ENCODE assay signal across 24 cellular contexts in the genomic region with DNA sequence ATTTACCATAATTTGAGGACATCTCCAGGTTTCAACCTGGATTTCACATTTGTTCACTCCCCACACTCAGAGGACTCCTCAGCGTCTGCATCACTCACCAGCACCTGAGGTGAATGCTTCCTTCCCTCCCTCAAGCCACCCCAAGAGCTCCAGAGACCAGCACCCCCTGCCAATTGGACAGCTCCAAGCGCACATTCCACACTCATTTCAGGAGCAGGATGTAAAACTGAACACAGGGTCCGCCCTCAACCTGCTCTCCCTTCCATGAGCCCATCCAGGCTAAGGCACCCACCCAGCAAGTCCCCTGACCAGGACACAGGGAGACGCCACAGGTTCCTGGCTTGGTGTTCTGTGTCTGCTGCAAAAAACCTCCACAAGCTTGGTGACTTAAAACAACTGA. TPM values are rescaled to one million over a fixed set of nuclear protein-coding genes. Genes with fewer than 3 reads are reported as not detected.
A peak's percentile ranks its signal among the peaks of the same experiment; 100 is the strongest.
DNase-seq lines count a peak whose midpoint lies in the region; ATAC-seq, FAIRE-seq and TF ChIP-seq lines count a peak whose summit lies in the region.
"Had no signal": no experiment of that assay in that cellular context is flagged by ENCODE, and none has a peak within 500 bp of the region (broad histone marks: within the 10 kb centered on the region; RNA-seq: fewer than 3 reads in every experiment).

No MANE protein-coding gene starts in this region.

- H3K36me3 ChIP-seq in HepG2 (replicated peaks in 1 of 2; ENCODE audit: control insufficient read depth in 1 of 2, insufficient read depth in 2 of 2, low read length in 2 of 2) (no peaks in the 10 kb centered on the region), right lobe of liver (no peaks in the 10 kb centered on the region), tibial artery (no peaks in the 10 kb centered on the region)

- no TSS peak for BruUV-seq in HepG2 (replicated peaks; lab: Mats Ljungman, UMichigan)

- intact Hi-C loops in HepG2 (cut with micrococcal nuclease; ENCODE audit: unreplicated experiment) = no loop called here
- intact Hi-C loops in right lobe of liver (cut with DNase I) = no loop called here
- intact Hi-C loops in tibial artery (cut with DNase I; ENCODE audit: low total_unique reads) = no loop called here

- no peak for TF ChIP-seq CTCF in HepG2 (CRISPR knock-in tag; IDR thresholded peaks at IDR 0.05)
- no peak for TF ChIP-seq CTCF in right lobe of liver (IDR thresholded peaks at IDR 0.05)
- no peak for TF ChIP-seq CTCF in WTC11 (IDR thresholded peaks at IDR 0.05)
- TF ChIP-seq CTCF in tibial artery (IDR thresholded peaks at IDR 0.05) = no peak

- H4K20me1 ChIP-seq in HepG2 (ENCODE audit: insufficient read depth, low read length) = no peaks in the 10 kb centered on the region

- POLR2A ChIA-PET in HepG2 (lab: Yijun Ruan, JAX) (no interaction called here), WTC11 (lab: Charles Lee) (no interaction called here)

- H3K4me1 ChIP-seq in HepG2 (ENCODE audit: insufficient read depth, low read length) (no peaks in the 10 kb centered on the region), right lobe of liver (no peaks in the 10 kb centered on the region), tibial artery (no peaks in the 10 kb centered on the region)

- no peaks in the 10 kb centered on the region for H3K9me3 ChIP-seq in HepG2 (ENCODE audit: low read length)
- H3K9me3 ChIP-seq in right lobe of liver = no peaks in the 10 kb centered on the region
- no peaks in the 10 kb centered on the region for H3K9me3 ChIP-seq in tibial artery

- ATAC-seq in HepG2 = peak; percentile 61
- ATAC-seq in right lobe of liver = no peak
- ATAC-seq in WTC11 = peak; percentile 68
- ATAC-seq: activated CD4-positive, alpha-beta T cell treated with anti-CD3 and anti-CD28 coated beads for 36 hours; esophagus mucosa; stimulated activated naive CD8-positive, alpha-beta T cell treated with anti-CD3 and anti-CD28 coated beads, Interleukin-15, Interleukin-2, amounts not matched to agents 100 U/mL and 50 U/mL, for 24 hours had no signal

- H3K36me3 Mint-ChIP-seq in WTC11 = no peaks in the 10 kb centered on the region
- H3K36me3 Mint-ChIP-seq: type B pancreatic cell had no signal

- 16% methylated on average over 4 of the region's 4 CpGs for WGBS in HepG2 (ENCODE audit: low lambda C conversion rate)
- WGBS in right lobe of liver (ENCODE audit: insufficient coverage, low coverage, low lambda C conversion rate, missing lambda C conversion rate) = 61% methylated on average over 4 of the region's 4 CpGs

- no peak for TF ChIP-seq POLR2A in HepG2 (IDR thresholded peaks at IDR 0.05; ENCODE audit: insufficient read depth in 1 of 2, low read depth in 2 of 2, low read length in 2 of 2)
- TF ChIP-seq POLR2A in right lobe of liver (IDR thresholded peaks at IDR 0.05) = no peak

- DNase-seq in HepG2 (ENCODE audit: low spot score) = no peak
- no peak for DNase-seq in right lobe of liver
- DNase-seq in WTC11 (ENCODE audit: low spot score) = peak; percentile 51
- DNase-seq in iPS-NIHi7 (ENCODE audit: extremely low spot score) = peak; percentile 57
- DNase-seq in stimulated activated CD8-positive, alpha-beta memory T cell treated with anti-CD3 and anti-CD28 coated beads, Interleukin-4, amount 100 ng/mL, for 48 hours = no peak
- no peak for DNase-seq in tibial artery
- DNase-seq in DMS114 treated with DMSO at 0.1 percent for 48 hours (lab: John Stamatoyannopoulos, UW; ENCODE audit: unreplicated experiment) = no peak
- DNase-seq in NCI-H146 (lab: John Stamatoyannopoulos, UW) = no peak
- DNase-seq: activated CD4-positive, alpha-beta T cell treated with anti-CD3 and anti-CD28 coated beads for 36 hours; activated naive CD4-positive, alpha-beta T cell treated with Interleukin-2 at 50 U/mL for 16 hours; CD4-positive, alpha-beta T cell; cortex of kidney; DND-41; HFFc6; midbrain; NCI-H1105 treated with DMSO at 0.1 percent for 48 hours; NCI-H69; stimulated activated naive CD8-positive, alpha-beta T cell treated with anti-CD3 and anti-CD28 coated beads, Interleukin-15, Interleukin-2, amounts not matched to agents 100 U/mL and 50 U/mL, for 24 hours; T1000 had no signal

- TF ChIP-seq EP300 in HepG2 (IDR thresholded peaks at IDR 0.05; ENCODE audit: low read depth in 2 of 2, low read length in 2 of 2) = no peak
- TF ChIP-seq EP300 in HepG2 (CRISPR knock-in tag; IDR thresholded peaks at IDR 0.05; ENCODE audit: borderline replicate concordance) = no peak

- TF ChIP-seq RAD21 in HepG2 (CRISPR knock-in tag; IDR thresholded peaks at IDR 0.05) = no peak

- H3K79me2 ChIP-seq in HepG2 (ENCODE audit: insufficient read depth, low read length) = no peaks in the 10 kb centered on the region

- H3K27ac Mint-ChIP-seq in WTC11 = no peak overlapping the region
- H3K27ac Mint-ChIP-seq: activated CD4-positive, alpha-beta T cell treated with anti-CD3 and anti-CD28 coated beads for 36 hours; CD4-positive, alpha-beta T cell; HFFc6; type B pancreatic cell had no signal

- H3K4me3 ChIP-seq in HepG2 (replicated peaks in 1 of 3; ENCODE audit: insufficient read depth in 1 of 3, low read depth in 2 of 3, low read length in 3 of 3) (no peak overlapping the region), right lobe of liver (no peak overlapping the region), tibial artery (no peak overlapping the region)
- H3K4me3 ChIP-seq: SK-N-MC had no signal

- CTCF ChIA-PET in HepG2 (lab: Yijun Ruan, JAX; ENCODE audit: low intra/inter-chr PET ratio, low total read pairs) (no interaction called here), WTC11 (lab: Charles Lee) (interaction anchor here (1.0 to 1.4 kb wide), 4 partner anchors 9 to 146 kb away, joined by 3 to 5 read pairs (median 4); no protein-coding TSS in a partner anchor)

- H3K27me3 Mint-ChIP-seq in WTC11 (ENCODE audit: low read depth) = no peaks in the 10 kb centered on the region

- H3K4me1 Mint-ChIP-seq in WTC11 = peaks cover 15% of the 10 kb centered on the region
- H3K4me1 Mint-ChIP-seq: activated CD4-positive, alpha-beta T cell treated with anti-CD3 and anti-CD28 coated beads for 36 hours had no signal

- no peak overlapping the region for H3K4me2 ChIP-seq in HepG2 (ENCODE audit: low read depth, low read length)

- no peak overlapping the region for H3K9ac ChIP-seq in HepG2 (ENCODE audit: insufficient read depth, low read depth, low read length)

- no peak overlapping the region for H3K4me3 Mint-ChIP-seq in WTC11
- H3K4me3 Mint-ChIP-seq: activated CD4-positive, alpha-beta T cell treated with anti-CD3 and anti-CD28 coated beads for 36 hours; CD4-positive, alpha-beta T cell; HFFc6; type B pancreatic cell had no signal

- peaks cover 4 to 69% of the 10 kb centered on the region in 2 experiments; a peak in 4 of 5 replicates for H3K27me3 ChIP-seq in HepG2 (ENCODE audit: control insufficient read depth in 1 of 2, insufficient read depth in 2 of 2, low read length in 2 of 2)
- H3K27me3 ChIP-seq in right lobe of liver = no peaks in the 10 kb centered on the region
- H3K27me3 ChIP-seq in tibial artery = peaks cover 0 to 37% of the 10 kb centered on the region in 2 donors

- H3K9me3 Mint-ChIP-seq in WTC11 = no peaks in the 10 kb centered on the region
- H3K9me3 Mint-ChIP-seq: CD4-positive, alpha-beta T cell; HFFc6; type B pancreatic cell had no signal

- in situ Hi-C loops in HepG2 (cut with HindIII; ENCODE audit: extremely low pct_ligation_motif_present, low pct_unique_long_range_greater_than_20kb) = no loop called here

- H3K27ac ChIP-seq in HepG2 (ENCODE audit: extremely low read length, insufficient read depth, low read length) (no peak overlapping the region), right lobe of liver (no peak overlapping the region), tibial artery (no peak overlapping the region)
- H3K27ac ChIP-seq: SK-N-MC had no signal

- no peak for FAIRE-seq in HepG2 (lab: Jason Lieb, UNC)

- no peak overlapping the region for H2AFZ ChIP-seq in HepG2 (ENCODE audit: low read length)

RNA-seq across cellular contexts. Expression of a gene that starts 3.9 kb away (rescaled TPM):
- total RNA-seq in HepG2 (2016; rRNA removed; fragmentation: Illumina TruSeq; extraction: Trizol) = not detected in 2 replicates
- not detected in 2 replicates for total RNA-seq in HepG2 (2016; cell fraction: cytosol; rRNA removed; fragmentation: Illumina TruSeq; extraction: Trizol; ENCODE audit: low read depth)
- not detected in 2 replicates for total RNA-seq in HepG2 (2016; cell fraction: insoluble cytoplasmic fraction; rRNA removed; fragmentation: Illumina TruSeq; extraction: Trizol)
- total RNA-seq in HepG2 (2016; cell fraction: membrane; rRNA removed; fragmentation: Illumina TruSeq; extraction: Trizol) = not detected in 2 replicates
- not detected in 2 replicates for total RNA-seq in HepG2 (2016; cell fraction: nucleus; rRNA removed; fragmentation: Illumina TruSeq; extraction: Trizol)
- polyA plus RNA-seq in HepG2 (2011; rRNA removed) = not detected in 2 replicates
- polyA plus RNA-seq in HepG2 (2011; cell fraction: cytosol; rRNA removed) = not detected in 2 replicates
- polyA plus RNA-seq in HepG2 (2011; cell fraction: nucleus; rRNA removed) = not detected in 2 replicates
- polyA plus RNA-seq in HepG2 (2012) = not detected in 2 replicates
- not detected in 2 replicates for polyA plus RNA-seq in HepG2 (2016; cell fraction: cytosol; fragmentation: Illumina TruSeq; extraction: Trizol; ENCODE audit: low read depth)
- not detected in 2 replicates for polyA plus RNA-seq in HepG2 (2016; cell fraction: insoluble cytoplasmic fraction; fragmentation: Illumina TruSeq; extraction: Trizol; ENCODE audit: low read depth)
- polyA plus RNA-seq in HepG2 (2016; cell fraction: membrane; fragmentation: Illumina TruSeq; extraction: Trizol; ENCODE audit: low read depth) = not detected in 2 replicates
- not detected in 2 replicates for polyA plus RNA-seq in HepG2 (2016; cell fraction: nucleus; fragmentation: Illumina TruSeq; extraction: Trizol; ENCODE audit: insufficient read depth, low read depth)
- polyA minus RNA-seq in HepG2 (2011; rRNA and poly(A)+ RNA removed; ENCODE audit: low replicate concordance) = not detected in 2 replicates
- polyA minus RNA-seq in HepG2 (2011; cell fraction: cytosol; rRNA and poly(A)+ RNA removed) = not detected in 2 replicates
- polyA minus RNA-seq in HepG2 (2011; cell fraction: nucleus; rRNA and poly(A)+ RNA removed) = not detected in 2 replicates
- total RNA-seq in right lobe of liver = not detected
- total RNA-seq in WTC11 (2021) = not detected in 3 replicates
- total RNA-seq: activated CD4-positive, alpha-beta T cell treated with anti-CD3 and anti-CD28 coated beads for 36 hours; CD4-positive, alpha-beta T cell; esophagus mucosa; glomerular endothelial cell; HFFc6 had no signal
- polyA plus RNA-seq: AG04450 had no signal

RNA-seq across cellular contexts. Expression of a gene that starts 14.5 kb away (rescaled TPM):
- total RNA-seq in HepG2 (2016; rRNA removed; fragmentation: Illumina TruSeq; extraction: Trizol) = not detected in 2 replicates
- not detected in 2 replicates for total RNA-seq in HepG2 (2016; cell fraction: cytosol; rRNA removed; fragmentation: Illumina TruSeq; extraction: Trizol; ENCODE audit: low read depth)
- total RNA-seq in HepG2 (2016; cell fraction: insoluble cytoplasmic fraction; rRNA removed; fragmentation: Illumina TruSeq; extraction: Trizol) = not detected in 2 replicates
- total RNA-seq in HepG2 (2016; cell fraction: membrane; rRNA removed; fragmentation: Illumina TruSeq; extraction: Trizol) = not detected in 2 replicates
- total RNA-seq in HepG2 (2016; cell fraction: nucleus; rRNA removed; fragmentation: Illumina TruSeq; extraction: Trizol) = not detected in 2 replicates
- polyA plus RNA-seq in HepG2 (2011; rRNA removed) = not detected in 2 replicates
- polyA plus RNA-seq in HepG2 (2011; cell fraction: cytosol; rRNA removed) = not detected in 2 replicates
- polyA plus RNA-seq in HepG2 (2011; cell fraction: nucleus; rRNA removed) = not detected in 2 replicates
- not detected in 2 replicates for polyA plus RNA-seq in HepG2 (2012)
- 0.33 TPM in 1 of 2 replicates, not detected in the other for polyA plus RNA-seq in HepG2 (2016; cell fraction: cytosol; fragmentation: Illumina TruSeq; extraction: Trizol; ENCODE audit: low read depth)
- polyA plus RNA-seq in HepG2 (2016; cell fraction: insoluble cytoplasmic fraction; fragmentation: Illumina TruSeq; extraction: Trizol; ENCODE audit: low read depth) = not detected in 2 replicates
- polyA plus RNA-seq in HepG2 (2016; cell fraction: membrane; fragmentation: Illumina TruSeq; extraction: Trizol; ENCODE audit: low read depth) = not detected in 2 replicates
- not detected in 2 replicates for polyA plus RNA-seq in HepG2 (2016; cell fraction: nucleus; fragmentation: Illumina TruSeq; extraction: Trizol; ENCODE audit: insufficient read depth, low read depth)
- not detected in 2 replicates for polyA minus RNA-seq in HepG2 (2011; rRNA and poly(A)+ RNA removed; ENCODE audit: low replicate concordance)
- not detected in 2 replicates for polyA minus RNA-seq in HepG2 (2011; cell fraction: cytosol; rRNA and poly(A)+ RNA removed)
- polyA minus RNA-seq in HepG2 (2011; cell fraction: nucleus; rRNA and poly(A)+ RNA removed) = not detected in 2 replicates
- total RNA-seq in right lobe of liver = not detected
- total RNA-seq in WTC11 (2021) = not detected in 3 replicates
- total RNA-seq: activated CD4-positive, alpha-beta T cell treated with anti-CD3 and anti-CD28 coated beads for 36 hours; CD4-positive, alpha-beta T cell; esophagus mucosa; glomerular endothelial cell; HFFc6 had no signal
- polyA plus RNA-seq: AG04450 had no signal

RNA-seq across cellular contexts. Expression of a gene that starts 48.1 kb away (rescaled TPM):
- total RNA-seq in HepG2 (2016; rRNA removed; fragmentation: Illumina TruSeq; extraction: Trizol) (not detected in 2 replicates), right lobe of liver (not detected), WTC11 (2021) (not detected in 3 replicates)
- not detected in 2 replicates for total RNA-seq in HepG2 (2016; cell fraction: cytosol; rRNA removed; fragmentation: Illumina TruSeq; extraction: Trizol; ENCODE audit: low read depth)
- total RNA-seq in HepG2 (2016; cell fraction: insoluble cytoplasmic fraction; rRNA removed; fragmentation: Illumina TruSeq; extraction: Trizol) = not detected in 2 replicates
- not detected in 2 replicates for total RNA-seq in HepG2 (2016; cell fraction: membrane; rRNA removed; fragmentation: Illumina TruSeq; extraction: Trizol)
- total RNA-seq in HepG2 (2016; cell fraction: nucleus; rRNA removed; fragmentation: Illumina TruSeq; extraction: Trizol) = not detected in 2 replicates
- not detected in 2 replicates for polyA plus RNA-seq in HepG2 (2011; rRNA removed)
- polyA plus RNA-seq in HepG2 (2011; cell fraction: cytosol; rRNA removed) = not detected in 2 replicates
- polyA plus RNA-seq in HepG2 (2011; cell fraction: nucleus; rRNA removed) = not detected in 2 replicates
- polyA plus RNA-seq in HepG2 (2012) = not detected in 2 replicates
- polyA plus RNA-seq in HepG2 (2016; cell fraction: cytosol; fragmentation: Illumina TruSeq; extraction: Trizol; ENCODE audit: low read depth) = not detected in 2 replicates
- polyA plus RNA-seq in HepG2 (2016; cell fraction: insoluble cytoplasmic fraction; fragmentation: Illumina TruSeq; extraction: Trizol; ENCODE audit: low read depth) = not detected in 2 replicates
- polyA plus RNA-seq in HepG2 (2016; cell fraction: membrane; fragmentation: Illumina TruSeq; extraction: Trizol; ENCODE audit: low read depth) = not detected in 2 replicates
- not detected in 2 replicates for polyA plus RNA-seq in HepG2 (2016; cell fraction: nucleus; fragmentation: Illumina TruSeq; extraction: Trizol; ENCODE audit: insufficient read depth, low read depth)
- polyA minus RNA-seq in HepG2 (2011; rRNA and poly(A)+ RNA removed; ENCODE audit: low replicate concordance) = not detected in 2 replicates
- polyA minus RNA-seq in HepG2 (2011; cell fraction: cytosol; rRNA and poly(A)+ RNA removed) = not detected in 2 replicates
- not detected in 2 replicates for polyA minus RNA-seq in HepG2 (2011; cell fraction: nucleus; rRNA and poly(A)+ RNA removed)
- total RNA-seq: activated CD4-positive, alpha-beta T cell treated with anti-CD3 and anti-CD28 coated beads for 36 hours; CD4-positive, alpha-beta T cell; glomerular endothelial cell; HFFc6 had no signal
- polyA plus RNA-seq: AG04450 had no signal

Comparison
In these comparisons a context has a peak if more than half of its experiments do, and no peak if none do; other contexts are left out.
1. ATAC-seq: peak in HepG2 (single experiment) and WTC11 (single experiment); none in right lobe of liver (0 of 4).
2. DNase-seq: peak in WTC11 (single experiment) and iPS-NIHi7 (single experiment); none in HepG2 (single experiment), right lobe of liver (0 of 3), stimulated activated CD8-positive, alpha-beta memory T cell treated with anti-CD3 and anti-CD28 coated beads, Interleukin-4, amount 100 ng/mL, for 48 hours (single experiment), tibial artery (0 of 2), DMS114 treated with DMSO at 0.1 percent for 48 hours (single experiment) and NCI-H146 (single experiment).